In genomic region chr22:28118957-28119631, GRCh38 we compare ENCODE assay signal across 27 cellular contexts.
"Had no signal": no experiment of that assay in that cellular context is flagged by ENCODE, and none has a peak within 500 bp of the region (broad histone marks: within the 10 kb centered on the region; RNA-seq: fewer than 3 reads in every experiment).

No MANE protein-coding gene starts in this region.

- H3K27me3 ChIP-seq: ascending aorta, brain microvascular endothelial cell, esophagus muscularis mucosa, foreskin keratinocyte, gastroesophageal sphincter had no signal

- ATAC-seq: activated CD4-positive, alpha-beta T cell treated with anti-CD3 and anti-CD28 coated beads for 36 hours; activated CD8-positive, alpha-beta memory T cell treated with anti-CD3 and anti-CD28 coated beads, Interleukin-2, amount 10 ng/mL, durations not matched to agents 7 days and 5 days; activated CD8-positive, alpha-beta T cell treated with anti-CD3 and anti-CD28 coated beads, Interleukin-2, amount 10 ng/mL, durations not matched to agents 7 days and 5 days; activated naive CD4-positive, alpha-beta T cell treated with anti-CD3 and anti-CD28 coated beads, Interleukin-2, amount 50 U/mL, for 72 hours; effector memory CD8-positive, alpha-beta T cell; foreskin keratinocyte; gastroesophageal sphincter had no signal

- H3K36me3 ChIP-seq: ascending aorta, brain microvascular endothelial cell, esophagus muscularis mucosa, gastroesophageal sphincter had no signal

- FAIRE-seq: bronchial epithelial cell had no signal

- H3K27ac ChIP-seq: ascending aorta, brain microvascular endothelial cell, esophagus muscularis mucosa, foreskin keratinocyte, gastroesophageal sphincter had no signal

- H3K4me3 ChIP-seq: ascending aorta, esophagus muscularis mucosa, gastroesophageal sphincter had no signal

- H3K9me3 ChIP-seq: ascending aorta, esophagus muscularis mucosa, gastroesophageal sphincter had no signal

- DNase-seq: activated CD4-positive, alpha-beta memory T cell treated with anti-CD3 and anti-CD28 coated beads for 36 hours; activated CD4-positive, alpha-beta T cell treated with anti-CD3 and anti-CD28 coated beads for 36 hours; activated CD4-positive, alpha-beta T cell treated with anti-CD3 and anti-CD28 coated beads, Interleukin-2, amount 10 ng/mL, durations not matched to agents 24 days and 14 days; activated CD4-positive, CD25-positive, alpha-beta regulatory T cell; activated CD4-positive, CD25-positive, alpha-beta regulatory T cell treated with anti-CD3 and anti-CD28 coated beads, Interleukin-2, amount 50 U/mL, for 72 hours; activated CD8-positive, alpha-beta memory T cell treated with anti-CD3 and anti-CD28 coated beads, Interleukin-2, amount 10 ng/mL, durations not matched to agents 7 days and 5 days; activated CD8-positive, alpha-beta memory T cell treated with anti-CD3 and anti-CD28 coated beads, Interleukin-2, amount 50 U/mL, for 4 hours; activated CD8-positive, alpha-beta T cell treated with anti-CD3 and anti-CD28 coated beads, Interleukin-2, amount 10 ng/mL, durations not matched to agents 7 days and 5 days; activated gamma-delta T cell; activated naive CD4-positive, alpha-beta T cell; activated naive CD4-positive, alpha-beta T cell treated with anti-CD3 and anti-CD28 coated beads, Interleukin-2, amount 10 ng/mL, durations not matched to agents 7 days and 5 days; activated naive CD8-positive, alpha-beta T cell treated with anti-CD3 and anti-CD28 coated beads, Interleukin-2, amount 10 ng/mL, durations not matched to agents 7 days and 5 days; activated T-cell treated with anti-CD3 and anti-CD28 coated beads, Interleukin-2, amount 50 U/mL, for 1 hour; activated T-cell treated with anti-CD3 and anti-CD28 coated beads, Interleukin-2, amount 50 U/mL, for 48 hours; brain microvascular endothelial cell; cortex of kidney; dermis blood vessel endothelial cell; effector CD4-positive, alpha-beta T cell; effector memory CD8-positive, alpha-beta T cell; erythroblast; foreskin keratinocyte; T-helper 2 cell had no signal
